In the genomic region with DNA sequence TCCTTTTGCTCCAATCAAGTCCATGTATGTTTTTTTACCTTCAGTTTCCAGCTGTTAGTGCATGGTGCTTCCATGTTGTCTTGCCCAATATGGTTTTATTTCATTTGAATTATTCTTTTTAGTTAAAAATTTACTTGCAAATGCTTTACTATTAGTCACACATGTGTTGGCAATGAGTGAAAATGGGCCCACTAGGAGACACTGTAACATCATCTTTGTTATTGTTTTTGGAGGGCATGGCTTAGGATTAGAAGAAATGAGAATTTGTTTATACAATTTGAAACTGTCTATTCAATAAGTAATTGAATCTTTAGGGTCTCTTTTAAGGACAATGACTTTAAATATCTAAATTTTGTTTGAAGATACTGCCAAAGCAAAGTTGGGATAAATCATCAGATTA, we compare ENCODE assay signal across 15 cellular contexts.
DNase-seq lines count a peak whose midpoint lies in the region; ATAC-seq and TF ChIP-seq lines count a peak whose summit lies in the region.
"Had no signal": no experiment of that assay in that cellular context is flagged by ENCODE, and none has a peak within 500 bp of the region (broad histone marks: within the 10 kb centered on the region; RNA-seq: fewer than 3 reads in every experiment).

No MANE protein-coding gene starts in this region.

- H3K27ac ChIP-seq in RWPE2 (ENCODE audit: poor library complexity, severe bottlenecking) (no peak overlapping the region), Peyer's patch (no peak overlapping the region)
- H3K27ac ChIP-seq: BLaER1 treated with 17β-estradiol and CSF1 and Interleukin-3, amounts not matched to agents 10 nM and 100 nM; thoracic aorta had no signal

- TF ChIP-seq POLR2A in Peyer's patch (IDR thresholded peaks at IDR 0.05): no peak

- H3K9me3 ChIP-seq in RWPE2 (ENCODE audit: severe bottlenecking): no peaks in the 10 kb centered on the region
- H3K9me3 ChIP-seq in Peyer's patch: no peaks in the 10 kb centered on the region
- H3K9me3 ChIP-seq: BLaER1 treated with 17β-estradiol and CSF1 and Interleukin-3, amounts not matched to agents 10 nM and 100 nM; HAP-1; thoracic aorta had no signal

- DNase-seq in GM06990 (ENCODE audit: extremely low read depth, insufficient read length) (no peak), RWPE2 (ENCODE audit: low spot score) (no peak), medulla oblongata (ENCODE audit: extremely low spot score) (peak; percentile 80), Peyer's patch (no peak), RKO (ENCODE audit: low spot score) (no peak)
- DNase-seq: activated gamma-delta T cell treated with Interleukin-2 at 50 U/mL for 16 hours; immature natural killer cell; NCI-H1048; stimulated activated CD4-positive, alpha-beta T cell treated with anti-CD3 and anti-CD28 coated beads, Interleukin-4, amount 100 ng/mL, for 1 hour had no signal

- H3K27me3 ChIP-seq in GM06990 (replicated peaks; ENCODE audit: control insufficient read depth, insufficient read depth, low read length): no peaks in the 10 kb centered on the region; the same call in 1 of the 2 replicates
- H3K27me3 ChIP-seq in RWPE2 (ENCODE audit: insufficient read depth, poor library complexity, severe bottlenecking): no peaks in the 10 kb centered on the region
- H3K27me3 ChIP-seq in Peyer's patch: no peaks in the 10 kb centered on the region
- H3K27me3 ChIP-seq: BLaER1 treated with 17β-estradiol and CSF1 and Interleukin-3, amounts not matched to agents 10 nM and 100 nM had no signal

- H3K4me3 ChIP-seq in GM06990 (replicated peaks; ENCODE audit: low read depth, low read length) (no peak overlapping the region), RWPE2 (ENCODE audit: severe bottlenecking) (no peak overlapping the region), Peyer's patch (no peak overlapping the region)
- H3K4me3 ChIP-seq: BLaER1 treated with 17β-estradiol and CSF1 and Interleukin-3, amounts not matched to agents 10 nM and 100 nM; HAP-1; thoracic aorta had no signal

- H3K4me1 ChIP-seq in RWPE2 (ENCODE audit: insufficient read depth, poor library complexity, severe bottlenecking) (no peaks in the 10 kb centered on the region), Peyer's patch (no peaks in the 10 kb centered on the region)
- H3K4me1 ChIP-seq: BLaER1 treated with 17β-estradiol and CSF1 and Interleukin-3, amounts not matched to agents 10 nM and 100 nM; HAP-1 had no signal

- TF ChIP-seq CTCF in GM06990 (IDR thresholded peaks at IDR 0.05; ENCODE audit: insufficient read depth, low read length, poor library complexity, severe bottlenecking) (peak; percentile 25), RWPE2 (IDR thresholded peaks at IDR 0.05; ENCODE audit: poor library complexity, severe bottlenecking) (peak; percentile 50), Peyer's patch (IDR thresholded peaks at IDR 0.05) (no peak)

- ATAC-seq in HG03354 (IDR thresholded peaks at IDR 0.05; ENCODE audit: poor library complexity, severe bottlenecking, unreplicated experiment): peak; percentile 46
- ATAC-seq in RWPE2 (ENCODE audit: low read depth): no peak
- no peak for ATAC-seq in HG03565 (IDR thresholded peaks at IDR 0.05; ENCODE audit: unreplicated experiment)
- ATAC-seq in HG02588 (IDR thresholded peaks at IDR 0.05; ENCODE audit: unreplicated experiment): no peak

- H3K36me3 ChIP-seq in GM06990 (ENCODE audit: control insufficient read depth, insufficient read depth, low read length) (no peaks in the 10 kb centered on the region), RWPE2 (ENCODE audit: low read depth) (no peaks in the 10 kb centered on the region), Peyer's patch (no peaks in the 10 kb centered on the region)
- H3K36me3 ChIP-seq: BLaER1 treated with 17β-estradiol and CSF1 and Interleukin-3, amounts not matched to agents 10 nM and 100 nM; HAP-1; thoracic aorta had no signal

Comparison
In these comparisons a context has a peak if more than half of its experiments do, and no peak if none do; other contexts are left out.
1. CTCF ChIP-seq: peak in GM06990 (single experiment) and RWPE2 (single experiment); none in Peyer's patch (0 of 6).